8 cellular contexts compared by ENCODE assay signal in genomic region chr3:32421185-32421584, GRCh38. TPM values are rescaled to one million over a fixed set of nuclear protein-coding genes. Genes with fewer than 3 reads are reported as not detected.
DNase-seq lines count a peak whose midpoint lies in the region; ATAC-seq and TF ChIP-seq lines count a peak whose summit lies in the region.
"Had no signal": no experiment of that assay in that cellular context is flagged by ENCODE, and none has a peak within 500 bp of the region (broad histone marks: within the 10 kb centered on the region; RNA-seq: fewer than 3 reads in every experiment).

No MANE protein-coding gene starts in this region.

- no peak for TF ChIP-seq RAD21 in HCT116 (IDR thresholded peaks at IDR 0.05; ENCODE audit: low read depth)

- H3K79me2 ChIP-seq in HCT116 (ENCODE audit: insufficient read depth, low read length), result peaks cover 95% of the 10 kb centered on the region

- ATAC-seq in HCT116 (no peak), aorta (ENCODE audit: low FRiP score) (no peak), GM19035 (IDR thresholded peaks at IDR 0.05; ENCODE audit: unreplicated experiment) (no peak), HG02884 (IDR thresholded peaks at IDR 0.05; ENCODE audit: unreplicated experiment) (no peak)

- TF ChIP-seq POLR2A in HCT116 (IDR thresholded peaks at IDR 0.05; ENCODE audit: borderline replicate concordance, extremely low read depth, insufficient read depth, insufficient read length) (no peak), spleen (IDR thresholded peaks at IDR 0.05) (no peak)

- no peak for TF ChIP-seq CTCF in HCT116 (IDR thresholded peaks at IDR 0.05 in 2 of 3, conservative IDR thresholded peaks at IDR 0.05 in 1 of 3; ENCODE audit: borderline replicate concordance in 1 of 3, insufficient read depth in 1 of 3, low read depth in 2 of 3, low read length in 2 of 3)
- TF ChIP-seq CTCF in VCaP (conservative IDR thresholded peaks at IDR 0.05), result no peak
- TF ChIP-seq CTCF in spleen (IDR thresholded peaks at IDR 0.05 in 8 of 11, conservative IDR thresholded peaks at IDR 0.05 in 3 of 11), result no peak

- H3K27me3 Mint-ChIP-seq in immature natural killer cell (ENCODE audit: low read depth in 3 of 3), result peaks cover 0 to 2% (median 0%) of the 10 kb centered on the region in 3 donors

- peaks cover 73 to 96% of the 10 kb centered on the region in 2 experiments for H3K4me1 ChIP-seq in HCT116 (ENCODE audit: control insufficient read depth in 1 of 2, insufficient read depth in 2 of 2, low read length in 2 of 2)
- H3K4me1 ChIP-seq in spleen, result peaks cover 65 to 100% (median 79%) of the 10 kb centered on the region in 6 donors
- no peaks in the 10 kb centered on the region for H3K4me1 ChIP-seq in aorta (ENCODE audit: control insufficient read depth in 1 of 2, insufficient read depth in 2 of 2, low read length in 2 of 2)

- POLR2A ChIA-PET in HCT116 (lab: Charles Lee), result interaction anchor here (1.0 to 2.1 kb wide), 2 partner anchors 30 to 49 kb away, joined by 4 to 6 read pairs; partner anchors contain the start of gene CMTM7

- 71 to 86% (median 78%) methylated on average over 3 of the region's 3 CpGs for WGBS in spleen, 5 donors
- WGBS in aorta, 2 donors, result 83 to 88% methylated on average over 3 of the region's 3 CpGs

- peaks cover 42 to 59% of the 10 kb centered on the region in 2 donors for H3K4me1 Mint-ChIP-seq in immature natural killer cell

- H3K36me3 ChIP-seq in HCT116 (ENCODE audit: control insufficient read depth in 1 of 2, insufficient read depth in 2 of 2, low read length in 2 of 2), result peaks cover 0 to 5% of the 10 kb centered on the region in 2 experiments; a peak in 2 of 4 replicates
- no peaks in the 10 kb centered on the region for H3K36me3 ChIP-seq in spleen
- no peaks in the 10 kb centered on the region for H3K36me3 ChIP-seq in aorta (ENCODE audit: control insufficient read depth in 1 of 2, insufficient read depth in 2 of 2, low read length in 1 of 2)

- no peaks in the 10 kb centered on the region for H3K9me3 Mint-ChIP-seq in immature natural killer cell

- peak overlapping the region; percentile 84 for H3K4me2 ChIP-seq in HCT116 (ENCODE audit: low read length)

- peaks cover 0 to 6% (median 0%) of the 10 kb centered on the region in 3 donors for H3K36me3 Mint-ChIP-seq in immature natural killer cell

- H3K9me3 ChIP-seq in HCT116 (ENCODE audit: control insufficient read depth in 1 of 2, insufficient read depth in 1 of 2, low read depth in 1 of 2, low read length in 2 of 2) (no peaks in the 10 kb centered on the region), spleen (no peaks in the 10 kb centered on the region), aorta (ENCODE audit: control insufficient read depth, low read length) (no peaks in the 10 kb centered on the region)

- H3K4me3 ChIP-seq in HCT116 (replicated peaks in 1 of 2; ENCODE audit: low read depth in 1 of 2, low read length in 2 of 2), result peak overlapping the region; percentile 37 to 51
- peak overlapping the region in 1 of 8 donors; percentile 30 for H3K4me3 ChIP-seq in spleen
- H3K4me3 ChIP-seq in aorta (ENCODE audit: low read length in 2 of 2), result no peak overlapping the region

- peak overlapping the region in 2 of 5 donors; percentile 12 to 14 for H3K4me3 Mint-ChIP-seq in immature natural killer cell

- H3K27me3 ChIP-seq in HCT116 (ENCODE audit: insufficient read depth, low read length), result no peaks in the 10 kb centered on the region
- no peaks in the 10 kb centered on the region for H3K27me3 ChIP-seq in spleen (replicated peaks in 1 of 7)
- H3K27me3 ChIP-seq in aorta (ENCODE audit: control insufficient read depth in 1 of 2, insufficient read depth in 2 of 2, low read length in 1 of 2), result no peaks in the 10 kb centered on the region

- H3K27ac Mint-ChIP-seq in immature natural killer cell, result peak overlapping the region in 5 of 6 donors; percentile 3 to 73 (median 53)

- RAD21 ChIA-PET in HCT116 (lab: Charles Lee; ENCODE audit: low non-redundant PET in 1 of 2, low total read pairs in 2 of 2, uncharacterized antibody in 2 of 2, unreplicated experiment in 2 of 2), result no interaction called here

- H3K9ac ChIP-seq in HCT116 (ENCODE audit: low read length), result peak overlapping the region; percentile 81

- DNase-seq in HCT116 (ENCODE audit: low read depth, low spot score) (peak; percentile 7), immature natural killer cell (no peak), spleen (no peak), aorta (no peak)
- DNase-seq: stimulated activated CD4-positive, alpha-beta T cell treated with anti-CD3 and anti-CD28 coated beads, Interleukin-12 subunit alpha, Interleukin-12 subunit beta, amount 100 ng/mL, for 4 hours had no signal

- no TSS peak for BruUV-seq in HCT116 (replicated peaks; lab: Mats Ljungman, UMichigan)

- H4K20me1 ChIP-seq in HCT116 (ENCODE audit: insufficient read depth), result no peaks in the 10 kb centered on the region

- intact Hi-C loops in HCT116 (cut with micrococcal nuclease) (loop anchor here (2.0 kb wide), 2 partner anchors 28 to 48 kb away; no protein-coding TSS in a partner anchor), spleen (cut with DNase I; ENCODE audit: low total_unique reads) (loop anchor here (5.0 kb wide), 1 partner anchor 46 kb away; no protein-coding TSS in a partner anchor), aorta (cut with DNase I) (no loop called here)

- CTCF ChIA-PET in HCT116 (lab: Charles Lee), result interaction anchor here (1.9 kb wide), 1 partner anchor 47 kb away, joined by 8 read pairs; no protein-coding TSS in a partner anchor

- H3K27ac ChIP-seq in HCT116 (ENCODE audit: low read depth, low read length), result peak overlapping the region; percentile 97
- H3K27ac ChIP-seq in VCaP, result peak overlapping the region; percentile 80
- peak overlapping the region; percentile 65 to 87 (median 84) for H3K27ac ChIP-seq in spleen
- H3K27ac ChIP-seq in aorta (ENCODE audit: low read depth in 1 of 2, low read length in 2 of 2), result peak overlapping the region in 1 of 2 donors; percentile 18

- no peaks in the 10 kb centered on the region for H3K9me2 ChIP-seq in HCT116 (ENCODE audit: insufficient read depth)

- no peak overlapping the region for H2AFZ ChIP-seq in HCT116 (ENCODE audit: low read depth, low read length, poor library complexity, severe bottlenecking)

TF ChIP-seq in HCT116, 20 proteins besides CTCF, POLR2A, EP300 and RAD21:
- no peak for TF ChIP-seq ATF3 (IDR thresholded peaks at IDR 0.05)
- TF ChIP-seq, protein P1, sequence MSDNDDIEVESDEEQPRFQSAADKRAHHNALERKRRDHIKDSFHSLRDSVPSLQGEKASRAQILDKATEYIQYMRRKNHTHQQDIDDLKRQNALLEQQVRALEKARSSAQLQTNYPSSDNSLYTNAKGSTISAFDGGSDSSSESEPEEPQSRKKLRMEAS (IDR thresholded peaks at IDR 0.05), result no peak
TF ChIP-seq in HCT116: peak in this region for 0.

RNA-seq across cellular contexts. Expression of gene CMTM7, which starts 29.5 kb away (rescaled TPM):
- total RNA-seq in HCT116 (2021; ENCODE audit: unreplicated experiment), result 62.6 TPM
- polyA plus RNA-seq in HCT116 (2012), result 86.2 and 89.9 TPM in 2 replicates
- polyA plus RNA-seq in immature natural killer cell, result 10 to 100 TPM; 16.8 to 29.8 (median 28.2) TPM
- total RNA-seq in spleen, result 10 to 100 TPM; 42.4 to 92.0 (median 48.6) TPM
- polyA plus RNA-seq in spleen, result 10 to 100 TPM; 27.6 to 38.3 (median 32.8) TPM
- total RNA-seq in aorta, result 10 to 100 TPM; 11.8 to 17.3 TPM
- 1 to 10 TPM; 2.0 to 5.0 TPM for polyA plus RNA-seq in aorta

Comparison
In these comparisons a context has a peak if more than half of its experiments do, and no peak if none do; other contexts are left out.
1. H3K4me3 ChIP-seq: peak in HCT116 (2 of 2); none in aorta (0 of 2).
2. intact Hi-C loops: an anchor here in HCT116 (2.0 kb wide) and spleen (5.0 kb wide); none called in aorta.